ENCODE assay signal across 27 cellular contexts in genomic region chr7:84677386-84677785, GRCh38.
DNase-seq lines count a peak whose midpoint lies in the region; TF ChIP-seq lines count a peak whose summit lies in the region.
"Had no signal": no experiment of that assay in that cellular context is flagged by ENCODE, and none has a peak within 500 bp of the region (broad histone marks: within the 10 kb centered on the region; RNA-seq: fewer than 3 reads in every experiment).

No MANE protein-coding gene starts in this region.

- H3K4me3 ChIP-seq in fibroblast of mammary gland (ENCODE audit: control insufficient read depth, low read depth, low read length) = no peak overlapping the region
- H3K4me3 ChIP-seq: PC-9, right lobe of liver, upper lobe of left lung had no signal

- DNase-seq in DMS114 treated with DMSO at 0.1 percent for 48 hours (lab: John Stamatoyannopoulos, UW; ENCODE audit: unreplicated experiment) (peak; percentile 70), RKO (ENCODE audit: low spot score) (peak; percentile 81), fibroblast of mammary gland (ENCODE audit: low read depth) (peak; percentile 58), renal cortical epithelial cell (ENCODE audit: low read depth) (peak; percentile 75), NAMALWA (ENCODE audit: low spot score) (no peak), cerebellar nuclear complex (lab: John Stamatoyannopoulos, UW) (no peak), kidney glomerular epithelial cell (lab: John Stamatoyannopoulos, UW) (no peak), posterior cingulate gyrus (no peak)
- DNase-seq: activated CD4-positive, alpha-beta T cell treated with anti-CD3 and anti-CD28 coated beads for 36 hours; activated CD8-positive, alpha-beta memory T cell treated with anti-CD3 and anti-CD28 coated beads for 24 hours; activated naive CD4-positive, alpha-beta T cell; activated T-cell treated with anti-CD3 and anti-CD28 coated beads, Interleukin-2, amount 50 U/mL, for 24 hours; amygdala; caudate nucleus; CD4-positive, CD25-positive, alpha-beta regulatory T cell; glutamatergic neuron; HFFc6; Kasumi-1; left colon; natural killer cell; NCI-H1105 treated with DMSO at 0.1 percent for 48 hours; NCI-H2107; right lobe of liver; stimulated activated CD8-positive, alpha-beta memory T cell treated with anti-CD3 and anti-CD28 coated beads, Interleukin-4, amount 100 ng/mL, for 48 hours; T-helper 1 cell; upper lobe of left lung had no signal

- TF ChIP-seq CTCF in fibroblast of mammary gland (conservative IDR thresholded peaks at IDR 0.05; ENCODE audit: control insufficient read depth, insufficient read depth, low read depth, low read length) = no peak

- intact Hi-C loops in posterior cingulate gyrus (cut with DNase I) = no loop called here

Comparison
In these comparisons a context has a peak if more than half of its experiments do, and no peak if none do; other contexts are left out.
1. DNase-seq: peak in DMS114 treated with DMSO at 0.1 percent for 48 hours (single experiment), RKO (single experiment), fibroblast of mammary gland (single experiment) and renal cortical epithelial cell (single experiment); none in NAMALWA (single experiment), cerebellar nuclear complex (0 of 2), kidney glomerular epithelial cell (single experiment) and posterior cingulate gyrus (0 of 10).